1 cellular context compared by ENCODE assay signal in the genomic region with DNA sequence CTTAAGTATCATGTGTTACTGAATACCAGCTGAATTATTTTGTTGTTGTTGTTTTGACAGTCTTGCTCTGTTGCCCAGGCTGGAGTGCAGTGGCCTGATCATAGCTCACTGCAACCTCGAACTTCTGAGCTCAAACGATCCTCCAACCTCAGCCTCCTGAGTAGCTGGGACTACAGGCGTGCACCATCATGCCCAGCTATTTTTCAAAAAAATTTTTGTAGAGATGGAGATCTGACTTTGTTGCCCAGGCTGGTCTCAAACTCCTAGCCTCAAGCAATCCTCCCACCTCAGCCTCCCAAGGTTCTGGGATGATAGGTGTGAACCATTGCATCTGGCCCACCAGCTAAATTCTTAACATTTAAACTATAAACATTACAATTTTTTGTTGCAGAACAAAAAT.
TF ChIP-seq lines count a peak whose summit lies in the region.

No MANE protein-coding gene starts in this region.

TF ChIP-seq in GM12878, 131 proteins besides CTCF, POLR2A, EP300 and RAD21:
- 0 out of 2 replicates have a peak, but pooled peaks have one; percentile 45 for TF ChIP-seq NFIC (IDR thresholded peaks at IDR 0.05; ENCODE audit: low read depth, low read length)
- TF ChIP-seq, protein P1, sequence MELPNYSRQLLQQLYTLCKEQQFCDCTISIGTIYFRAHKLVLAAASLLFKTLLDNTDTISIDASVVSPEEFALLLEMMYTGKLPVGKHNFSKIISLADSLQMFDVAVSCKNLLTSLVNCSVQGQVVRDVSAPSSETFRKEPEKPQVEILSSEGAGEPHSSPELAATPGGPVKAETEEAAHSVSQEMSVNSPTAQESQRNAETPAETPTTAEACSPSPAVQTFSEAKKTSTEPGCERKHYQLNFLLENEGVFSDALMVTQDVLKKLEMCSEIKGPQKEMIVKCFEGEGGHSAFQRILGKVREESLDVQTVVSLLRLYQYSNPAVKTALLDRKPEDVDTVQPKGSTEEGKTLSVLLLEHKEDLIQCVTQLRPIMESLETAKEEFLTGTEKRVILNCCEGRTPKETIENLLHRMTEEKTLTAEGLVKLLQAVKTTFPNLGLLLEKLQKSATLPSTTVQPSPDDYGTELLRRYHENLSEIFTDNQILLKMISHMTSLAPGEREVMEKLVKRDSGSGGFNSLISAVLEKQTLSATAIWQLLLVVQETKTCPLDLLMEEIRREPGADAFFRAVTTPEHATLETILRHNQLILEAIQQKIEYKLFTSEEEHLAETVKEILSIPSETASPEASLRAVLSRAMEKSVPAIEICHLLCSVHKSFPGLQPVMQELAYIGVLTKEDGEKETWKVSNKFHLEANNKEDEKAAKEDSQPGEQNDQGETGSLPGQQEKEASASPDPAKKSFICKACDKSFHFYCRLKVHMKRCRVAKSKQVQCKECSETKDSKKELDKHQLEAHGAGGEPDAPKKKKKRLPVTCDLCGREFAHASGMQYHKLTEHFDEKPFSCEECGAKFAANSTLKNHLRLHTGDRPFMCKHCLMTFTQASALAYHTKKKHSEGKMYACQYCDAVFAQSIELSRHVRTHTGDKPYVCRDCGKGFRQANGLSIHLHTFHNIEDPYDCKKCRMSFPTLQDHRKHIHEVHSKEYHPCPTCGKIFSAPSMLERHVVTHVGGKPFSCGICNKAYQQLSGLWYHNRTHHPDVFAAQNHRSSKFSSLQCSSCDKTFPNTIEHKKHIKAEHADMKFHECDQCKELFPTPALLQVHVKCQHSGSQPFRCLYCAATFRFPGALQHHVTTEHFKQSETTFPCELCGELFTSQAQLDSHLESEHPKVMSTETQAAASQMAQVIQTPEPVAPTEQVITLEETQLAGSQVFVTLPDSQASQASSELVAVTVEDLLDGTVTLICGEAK (IDR thresholded peaks at IDR 0.05; ENCODE audit: borderline replicate concordance), result 0 out of 2 replicates have a peak, but pooled peaks have one; percentile 11
- TF ChIP-seq FOXM1 (IDR thresholded peaks at IDR 0.05; ENCODE audit: low read depth, low read length), result peak; percentile 39; the same call in 1 of the 2 replicates
- TF ChIP-seq SMARCA5 (IDR thresholded peaks at IDR 0.05), result 0 out of 2 replicates have a peak, but pooled peaks have one; percentile 25
- TF ChIP-seq ZNF217 (IDR thresholded peaks at IDR 0.05), result peak; percentile 48; the same call in 1 of the 2 replicates
